In genomic region chr2:26347286-26347865, GRCh38 we compare ENCODE assay signal across 9 cellular contexts. TPM values are rescaled to one million over a fixed set of nuclear protein-coding genes. Genes with fewer than 3 reads are reported as not detected.
A peak's percentile ranks its signal among the peaks of the same experiment; 100 is the strongest.
DNase-seq lines count a peak whose midpoint lies in the region; ATAC-seq and TF ChIP-seq lines count a peak whose summit lies in the region.
"Had no signal": no experiment of that assay in that cellular context is flagged by ENCODE, and none has a peak within 500 bp of the region (broad histone marks: within the 10 kb centered on the region; RNA-seq: fewer than 3 reads in every experiment).

No MANE protein-coding gene starts in this region.

- peak overlapping the region; percentile 68 to 98 for H3K9ac ChIP-seq in liver (ENCODE audit: low read depth in 1 of 2, low read length in 2 of 2)

- WGBS in heart right ventricle, 2 donors = 28 to 29% methylated on average over 5 of the region's 5 CpGs
- 10% methylated on average over 5 of the region's 5 CpGs for WGBS in liver
- WGBS in urinary bladder = 28% methylated on average over 5 of the region's 5 CpGs

- H3K36me3 ChIP-seq in heart right ventricle (no peaks in the 10 kb centered on the region), liver (ENCODE audit: control insufficient read depth in 4 of 4, insufficient read depth in 3 of 4, low read depth in 1 of 4, low read length in 3 of 4) (no peaks in the 10 kb centered on the region), urinary bladder (ENCODE audit: insufficient read depth) (no peaks in the 10 kb centered on the region)

- intact Hi-C loops in heart right ventricle (cut with DNase I) = no loop called here
- intact Hi-C loops in Right ventricle myocardium superior (cut with DNase I) = no loop called here

- no peak for DNase-seq in heart right ventricle
- DNase-seq in Right ventricle myocardium superior = no peak
- DNase-seq in astrocyte of the cerebellum (ENCODE audit: low read depth) = no peak
- no peak for DNase-seq in epidermal melanocyte (ENCODE audit: insufficient read length, low spot score)

- H3K4me3 ChIP-seq in heart right ventricle = peak overlapping the region in 9 of 10 donors; percentile 68 to 97 (median 82)
- H3K4me3 ChIP-seq in astrocyte of the cerebellum (ENCODE audit: low read depth, low read length) = peak overlapping the region; percentile 89
- peak overlapping the region; percentile 81 to 97 (median 81) for H3K4me3 ChIP-seq in liver (ENCODE audit: low read depth in 1 of 3, low read length in 3 of 3)
- peak overlapping the region; percentile 66 for H3K4me3 ChIP-seq in urinary bladder (ENCODE audit: low read depth, low read length)

- peak overlapping the region in 7 of 10 donors; percentile 87 to 97 (median 92) for H3K27ac ChIP-seq in heart right ventricle
- H3K27ac ChIP-seq in liver (ENCODE audit: low read depth in 1 of 2, low read length in 2 of 2) = peak overlapping the region; percentile 84 to 89
- H3K27ac ChIP-seq in urinary bladder (ENCODE audit: low read depth) = no peak overlapping the region

- H3K4me1 ChIP-seq in heart right ventricle (peaks cover 3 to 32% (median 30%) of the 10 kb centered on the region in 9 donors), liver (ENCODE audit: control insufficient read depth in 4 of 4, insufficient read depth in 4 of 4, low read length in 3 of 4) (peaks cover 8 to 25% (median 12%) of the 10 kb centered on the region in 4 donors), urinary bladder (ENCODE audit: insufficient read depth) (no peaks in the 10 kb centered on the region)

- TF ChIP-seq RAD21 in liver (IDR thresholded peaks at IDR 0.05) = no peak

- in situ Hi-C loops in astrocyte of the cerebellum (cut with HindIII; ENCODE audit: low sequenced_read_pairs) = no loop called here

- no peak for ATAC-seq in heart right ventricle
- ATAC-seq in Right ventricle myocardium superior (ENCODE audit: poor library complexity) = no peak
- ATAC-seq in GM18873 (IDR thresholded peaks at IDR 0.05; ENCODE audit: low FRiP score, unreplicated experiment) = no peak
- ATAC-seq in HG02759 (IDR thresholded peaks at IDR 0.05; ENCODE audit: unreplicated experiment) = no peak

- H3K27me3 ChIP-seq in heart right ventricle = no peaks in the 10 kb centered on the region
- H3K27me3 ChIP-seq in liver (ENCODE audit: control insufficient read depth in 4 of 4, insufficient read depth in 4 of 4, low read length in 3 of 4) = no peaks in the 10 kb centered on the region

- H3K9me3 ChIP-seq in heart right ventricle = no peaks in the 10 kb centered on the region
- H3K9me3 ChIP-seq in liver (ENCODE audit: control insufficient read depth in 4 of 4, low read length in 3 of 4) = no peaks in the 10 kb centered on the region

- TF ChIP-seq CTCF in heart right ventricle (IDR thresholded peaks at IDR 0.05) (no peak), astrocyte of the cerebellum (IDR thresholded peaks at IDR 0.05; ENCODE audit: low read depth, low read length, missing control alignments) (no peak), liver (IDR thresholded peaks at IDR 0.05; ENCODE audit: low read depth, low read length, missing input control) (no peak)

TF ChIP-seq in liver, 16 proteins besides CTCF, POLR2A, EP300 and RAD21:
- TF ChIP-seq ZBTB33 (IDR thresholded peaks at IDR 0.05) (no peak), SP1 (IDR thresholded peaks at IDR 0.05) (no peak), TAF1 (conservative IDR thresholded peaks at IDR 0.05) (no peak), YY1 (IDR thresholded peaks at IDR 0.05) (peak; percentile 10), FOXA2 (IDR thresholded peaks at IDR 0.05) (no peak), GABPA (IDR thresholded peaks at IDR 0.05 in 1 of 2, conservative IDR thresholded peaks at IDR 0.05 in 1 of 2) (no peak), ATF3 (IDR thresholded peaks at IDR 0.05) (no peak), RXRA (IDR thresholded peaks at IDR 0.05) (peak in 1 of 2 donors; percentile 6), MAX (IDR thresholded peaks at IDR 0.05) (no peak), HNF4G (IDR thresholded peaks at IDR 0.05) (no peak)

RNA-seq across cellular contexts. Expression of gene ADGRF3, which starts 0.8 kb away (rescaled TPM):
- total RNA-seq in heart right ventricle (under 1 TPM in 1 of 10 donors, not detected in 9; 0.72 TPM), Right ventricle myocardium superior (0.56 TPM), liver (under 1 TPM; 0.09 to 0.25 TPM), urinary bladder (0.37 TPM)
- polyA plus RNA-seq in heart right ventricle (under 1 TPM in 1 of 2 donors, not detected in 1; 0.03 TPM), liver (under 1 TPM; 0.07 to 0.10 TPM), urinary bladder (0.08 TPM)

RNA-seq across cellular contexts. Expression of gene SELENOI, which starts 1.4 kb away (rescaled TPM):
- total RNA-seq in heart right ventricle = 10 to 100 TPM in 7 of 10 donors, 1 to 10 TPM in 3; 9.1 to 15.8 (median 12.4) TPM
- polyA plus RNA-seq in heart right ventricle = 1 to 10 TPM; 2.4 to 4.0 TPM
- total RNA-seq in Right ventricle myocardium superior = 11.4 TPM
- total RNA-seq in liver = 10 to 100 TPM; 24.6 to 55.9 TPM
- 10 to 100 TPM in 1 of 2 donors, 1 to 10 TPM in 1; 6.2 to 10.3 TPM for polyA plus RNA-seq in liver
- 27.7 TPM for total RNA-seq in urinary bladder
- polyA plus RNA-seq in urinary bladder = 3.7 TPM

RNA-seq across cellular contexts. Expression of gene DRC1, which starts 54.3 kb away (rescaled TPM):
- total RNA-seq in heart right ventricle (under 1 TPM in 3 of 10 donors, not detected in 7; 0.17 to 0.37 (median 0.23) TPM), Right ventricle myocardium superior (not detected), liver (under 1 TPM in 1 of 2 donors, not detected in 1; 0.28 TPM), urinary bladder (1.0 TPM)
- polyA plus RNA-seq in heart right ventricle (under 1 TPM in 1 of 2 donors, not detected in 1; 0.06 TPM), liver (not detected), urinary bladder (not detected)
- total RNA-seq: activated CD8-positive, alpha-beta memory T cell treated with anti-CD3 and anti-CD28 coated beads for 36 hours had no signal
